Comparison of ENCODE assay signal across 1 cellular context in the genomic region with DNA sequence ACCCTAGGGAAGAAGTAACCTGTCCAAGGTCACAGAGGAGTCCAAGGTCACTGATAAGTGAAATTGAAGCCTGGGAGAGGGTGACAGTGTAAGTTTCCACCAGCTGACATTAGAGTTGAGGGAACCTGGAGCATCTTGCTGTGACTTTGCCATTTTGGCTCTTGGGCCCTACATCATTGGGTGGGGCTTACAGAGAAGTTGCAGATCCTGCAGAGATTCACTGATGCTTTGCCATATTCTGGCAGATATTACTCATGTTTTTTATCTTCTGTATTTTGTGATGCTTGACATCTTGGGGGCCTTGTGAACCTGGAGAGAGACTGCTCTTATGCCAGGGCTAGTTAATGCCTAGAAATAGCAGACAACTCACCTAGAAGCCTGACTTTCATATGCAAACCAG.
TF ChIP-seq lines count a peak whose summit lies in the region.

No MANE protein-coding gene starts in this region.

TF ChIP-seq in H1, 55 proteins besides CTCF, POLR2A, EP300 and RAD21:
- no peak for TF ChIP-seq SP1 (IDR thresholded peaks at IDR 0.05; ENCODE audit: low read depth, low read length)
- no peak for TF ChIP-seq KDM1A (IDR thresholded peaks at IDR 0.05; ENCODE audit: borderline replicate concordance, low read length)
- no peak for TF ChIP-seq POU5F1 (IDR thresholded peaks at IDR 0.05; ENCODE audit: low read depth, low read length)
- no peak for TF ChIP-seq SAP30 (IDR thresholded peaks at IDR 0.05; ENCODE audit: insufficient read depth, insufficient replicate concordance, low read length)
- no peak for TF ChIP-seq BACH1 (IDR thresholded peaks at IDR 0.05; ENCODE audit: low read length)
- no peak for TF ChIP-seq TCF12 (IDR thresholded peaks at IDR 0.05; ENCODE audit: low read depth, low read length)
- TF ChIP-seq EZH2 (IDR thresholded peaks at IDR 0.05; ENCODE audit: low read depth, low read length, severe bottlenecking): no peak
- no peak for TF ChIP-seq NANOG (IDR thresholded peaks at IDR 0.05; ENCODE audit: insufficient read depth, low read depth, low read length, poor library complexity, severe bottlenecking)
- no peak for TF ChIP-seq EGR1 (IDR thresholded peaks at IDR 0.05; ENCODE audit: borderline replicate concordance, low read depth, low read length)
